2 cellular contexts compared by ENCODE assay signal in genomic region chr3:44856663-44857062, GRCh38. TPM values are rescaled to one million over a fixed set of nuclear protein-coding genes. Genes with fewer than 3 reads are reported as not detected.
"Had no signal": no experiment of that assay in that cellular context is flagged by ENCODE, and none has a peak within 500 bp of the region (broad histone marks: within the 10 kb centered on the region; RNA-seq: fewer than 3 reads in every experiment).

No MANE protein-coding gene starts in this region.

RNA-seq across cellular contexts. Expression of gene TGM4, which starts 17.7 kb away (rescaled TPM):
- total RNA-seq: G401, GM12878 had no signal
- polyA plus RNA-seq: GM12878 had no signal
